Comparison of ENCODE assay signal across 10 cellular contexts in genomic region chr2:11669454-11670291, GRCh38. TPM values are rescaled to one million over a fixed set of nuclear protein-coding genes. Genes with fewer than 3 reads are reported as not detected.
A peak's percentile ranks its signal among the peaks of the same experiment; 100 is the strongest.
DNase-seq lines count a peak whose midpoint lies in the region; ATAC-seq and TF ChIP-seq lines count a peak whose summit lies in the region.
"Had no signal": no experiment of that assay in that cellular context is flagged by ENCODE, and none has a peak within 500 bp of the region (broad histone marks: within the 10 kb centered on the region; RNA-seq: fewer than 3 reads in every experiment).

NTSR2 (minus strand) TSS chr2:11670195; CDS start chr2:11670129, 66 bp downstream.

- no peaks in the 10 kb centered on the region for H3K36me3 Mint-ChIP-seq in activated CD4-positive, alpha-beta T cell treated with anti-CD3 and anti-CD28 coated beads, Interleukin-2, amount 10 ng/mL, durations not matched to agents 24 days and 14 days (ENCODE audit: low read depth)

- no peaks in the 10 kb centered on the region for H3K27me3 ChIP-seq in body of pancreas
- H3K27me3 ChIP-seq: Peyer's patch had no signal

- peaks cover 4% of the 10 kb centered on the region for H3K9me3 Mint-ChIP-seq in activated CD4-positive, alpha-beta T cell treated with anti-CD3 and anti-CD28 coated beads, Interleukin-2, amount 10 ng/mL, durations not matched to agents 24 days and 14 days
- H3K9me3 Mint-ChIP-seq: nephron had no signal

- peaks cover 10% of the 10 kb centered on the region for H3K4me1 ChIP-seq in body of pancreas

- ATAC-seq in body of pancreas = peak; percentile 96

- intact Hi-C loops in activated CD4-positive, alpha-beta T cell treated with anti-CD3 and anti-CD28 coated beads, Interleukin-2, amount 10 ng/mL, durations not matched to agents 24 days and 14 days (cut with micrococcal nuclease) = no loop called here
- intact Hi-C loops in body of pancreas (cut with DNase I) = no loop called here

- no peak within 1 kb of the TSS for H3K27ac Mint-ChIP-seq in activated CD4-positive, alpha-beta T cell treated with anti-CD3 and anti-CD28 coated beads, Interleukin-2, amount 10 ng/mL, durations not matched to agents 24 days and 14 days
- H3K27ac Mint-ChIP-seq: nephron had no signal

- H3K27ac ChIP-seq in body of pancreas = no peak within 1 kb of the TSS
- H3K27ac ChIP-seq: Peyer's patch had no signal

- no peak within 1 kb of the TSS for H3K4me3 ChIP-seq in body of pancreas
- H3K4me3 ChIP-seq: Peyer's patch had no signal

- TF ChIP-seq POLR2A in body of pancreas (IDR thresholded peaks at IDR 0.05) = no peak

- H3K36me3 ChIP-seq in body of pancreas (replicated peaks in 1 of 2; ENCODE audit: insufficient read depth in 1 of 2, low read depth in 2 of 2) = no peaks in the 10 kb centered on the region
- H3K36me3 ChIP-seq: Peyer's patch had no signal

- H3K4me3 Mint-ChIP-seq in activated CD4-positive, alpha-beta T cell treated with anti-CD3 and anti-CD28 coated beads, Interleukin-2, amount 10 ng/mL, durations not matched to agents 24 days and 14 days = no peak within 1 kb of the TSS
- H3K4me3 Mint-ChIP-seq: nephron had no signal

- H3K9me3 ChIP-seq in body of pancreas = no peaks in the 10 kb centered on the region
- H3K9me3 ChIP-seq: Peyer's patch had no signal

- peak in 3 of 7 experiments; percentile 5 to 45 (median 22) for TF ChIP-seq CTCF in body of pancreas (IDR thresholded peaks at IDR 0.05)

- peaks cover 27% of the 10 kb centered on the region for H3K27me3 Mint-ChIP-seq in activated CD4-positive, alpha-beta T cell treated with anti-CD3 and anti-CD28 coated beads, Interleukin-2, amount 10 ng/mL, durations not matched to agents 24 days and 14 days

- peak; percentile 84 for DNase-seq in activated CD4-positive, alpha-beta T cell treated with anti-CD3 and anti-CD28 coated beads, Interleukin-2, amount 10 ng/mL, durations not matched to agents 24 days and 14 days
- DNase-seq in activated CD4-positive, alpha-beta T cell treated with anti-CD3 and anti-CD28 coated beads for 4 hours = no peak
- DNase-seq in body of pancreas = peak; percentile 69 to 83 (median 73)
- DNase-seq in iris pigment epithelial cell (ENCODE audit: low read depth) = peak; percentile 60
- peak; percentile 58 for DNase-seq in stimulated activated CD4-positive, alpha-beta T cell treated with anti-CD3 and anti-CD28 coated beads, Interleukin-15, amount 100 ng/mL, for 24 hours
- no peak for DNase-seq in activated gamma-delta T cell treated with Interleukin-2 at 50 U/mL for 16 hours
- no peak for DNase-seq in ureter (ENCODE audit: low spot score)
- no peak for DNase-seq in NCI-H524 (lab: John Stamatoyannopoulos, UW)

- 15 to 27% methylated on average over 3 to 72 of the region's 93 CpGs for whole genome bisulfite sequencing in body of pancreas, 2 donors

- peaks cover 6% of the 10 kb centered on the region for H3K4me1 Mint-ChIP-seq in activated CD4-positive, alpha-beta T cell treated with anti-CD3 and anti-CD28 coated beads, Interleukin-2, amount 10 ng/mL, durations not matched to agents 24 days and 14 days
- H3K4me1 Mint-ChIP-seq: nephron had no signal

RNA-seq across cellular contexts. Expression of gene NTSR2, which starts in this region (rescaled TPM):
- not detected in 2 replicates for total RNA-seq in activated CD4-positive, alpha-beta T cell treated with anti-CD3 and anti-CD28 coated beads, Interleukin-2, amount 10 ng/mL, durations not matched to agents 24 days and 14 days
- not detected for total RNA-seq in body of pancreas
- not detected for total RNA-seq in ureter
- total RNA-seq: Peyer's patch had no signal

Comparison
In these comparisons a context has a peak if more than half of its experiments do, and no peak if none do; other contexts are left out.
1. Peak in DNase-seq in activated CD4-positive, alpha-beta T cell treated with anti-CD3 and anti-CD28 coated beads, Interleukin-2, amount 10 ng/mL, durations not matched to agents 24 days and 14 days; RNA of the gene not detected or under 1 TPM.
2. Peak in DNase-seq and ATAC-seq in body of pancreas; RNA of the gene not detected or under 1 TPM.
3. DNase-seq: peak in iris pigment epithelial cell (single experiment) and stimulated activated CD4-positive, alpha-beta T cell treated with anti-CD3 and anti-CD28 coated beads, Interleukin-15, amount 100 ng/mL, for 24 hours (single experiment); none in activated CD4-positive, alpha-beta T cell treated with anti-CD3 and anti-CD28 coated beads for 4 hours (0 of 2), activated gamma-delta T cell treated with Interleukin-2 at 50 U/mL for 16 hours (single experiment), ureter (single experiment) and NCI-H524 (0 of 2).